In the genomic region with DNA sequence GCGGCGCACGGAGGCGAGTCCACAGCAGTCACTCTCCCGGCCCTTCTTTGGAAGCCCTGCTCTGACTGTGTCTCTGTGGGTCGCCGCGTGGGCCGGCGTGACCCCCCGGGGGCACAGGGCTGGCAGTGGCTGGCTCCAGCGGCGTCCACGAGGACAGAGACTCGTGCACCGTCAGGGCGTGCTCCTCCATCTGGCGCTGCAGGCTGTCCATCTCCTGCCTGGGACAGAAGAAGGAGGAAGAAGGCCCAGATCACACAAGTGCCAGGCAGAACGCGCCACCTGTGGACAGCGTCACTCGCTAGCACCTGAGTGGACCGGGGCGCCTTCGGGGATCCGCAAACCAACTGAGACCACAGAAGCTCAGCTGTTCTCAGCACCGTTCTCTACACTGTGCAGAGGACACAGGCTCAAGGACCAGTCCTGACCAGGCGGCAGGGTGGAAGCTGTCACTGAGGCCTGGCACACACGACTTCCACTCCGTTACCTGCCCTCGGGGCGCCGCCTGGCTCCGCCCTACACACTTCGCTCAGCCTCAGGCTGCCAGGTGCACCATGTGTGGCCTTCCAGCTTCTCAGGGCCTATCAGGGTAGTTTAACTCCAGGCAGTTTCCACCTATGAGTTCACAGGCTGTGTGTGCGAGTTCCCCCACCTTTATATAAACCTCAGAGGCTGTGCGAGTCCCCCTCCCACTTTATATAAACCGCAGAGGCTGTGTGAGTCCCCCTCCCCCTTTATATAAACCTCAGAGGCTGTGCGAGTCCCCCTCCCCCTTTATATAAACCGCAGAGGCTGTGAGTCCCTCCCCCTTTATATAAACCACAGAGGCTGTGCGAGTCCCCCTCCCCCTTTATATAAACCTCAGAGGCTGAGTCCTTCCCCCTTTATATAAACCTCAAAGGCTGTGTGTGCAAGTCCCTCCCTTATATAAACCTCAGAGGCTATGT, we compare ENCODE assay signal across 1 cellular context.
TF ChIP-seq lines count a peak whose summit lies in the region.

No MANE protein-coding gene starts in this region.

TF ChIP-seq in HepG2, 621 proteins besides CTCF, POLR2A, EP300 and RAD21:
- TF ChIP-seq AGO2 (optimal IDR thresholded peaks at IDR 0.05; ENCODE audit: low read depth, low read length): peak; percentile 71
- TF ChIP-seq ZSCAN20 (CRISPR knock-in tag; IDR thresholded peaks at IDR 0.05; ENCODE audit: borderline replicate concordance): no peak
